Comparison of ENCODE assay signal across 19 cellular contexts in the genomic region with DNA sequence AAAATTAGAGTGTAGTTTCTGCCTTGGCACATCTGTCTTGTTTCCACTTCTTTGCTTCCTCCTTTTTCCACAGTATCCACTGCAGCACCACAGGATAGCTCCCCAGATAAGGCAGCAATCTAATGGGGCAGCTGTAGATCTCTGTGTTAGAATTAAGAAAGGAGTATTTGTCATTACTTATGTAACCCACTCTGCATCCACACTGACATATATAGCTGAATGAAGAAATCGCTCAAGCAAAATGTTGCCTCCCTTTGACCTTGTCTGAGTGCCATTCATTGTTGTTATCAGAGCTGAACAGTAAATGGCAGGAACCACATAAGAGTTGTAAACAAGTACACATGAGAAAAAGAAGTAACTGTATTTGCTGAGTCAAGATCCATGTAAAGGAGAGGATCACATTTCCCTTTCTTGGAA. TPM values are rescaled to one million over a fixed set of nuclear protein-coding genes. Genes with fewer than 3 reads are reported as not detected.
DNase-seq lines count a peak whose midpoint lies in the region; ATAC-seq and TF ChIP-seq lines count a peak whose summit lies in the region.
"Had no signal": no experiment of that assay in that cellular context is flagged by ENCODE, and none has a peak within 500 bp of the region (broad histone marks: within the 10 kb centered on the region; RNA-seq: fewer than 3 reads in every experiment).

No MANE protein-coding gene starts in this region.

- peaks cover 6% of the 10 kb centered on the region for H3K36me3 Mint-ChIP-seq in T-helper 17 cell (ENCODE audit: low read depth)

- H3K36me3 ChIP-seq in right atrium auricular region, result no peaks in the 10 kb centered on the region
- no peaks in the 10 kb centered on the region for H3K36me3 ChIP-seq in uterus
- H3K36me3 ChIP-seq: suprapubic skin had no signal

- peaks cover 0 to 8% of the 10 kb centered on the region in 2 donors for H3K4me1 ChIP-seq in right atrium auricular region
- H3K4me1 ChIP-seq in uterus, result no peaks in the 10 kb centered on the region
- H3K4me1 ChIP-seq: suprapubic skin had no signal

- ATAC-seq in Right ventricle myocardium superior (ENCODE audit: poor library complexity), result peak; percentile 34
- no peak for ATAC-seq in T-helper 17 cell
- no peak for ATAC-seq in GM21515 (IDR thresholded peaks at IDR 0.05; ENCODE audit: unreplicated experiment)
- ATAC-seq in GM21825 (IDR thresholded peaks at IDR 0.05; ENCODE audit: unreplicated experiment), result no peak
- ATAC-seq: activated naive CD4-positive, alpha-beta T cell treated with anti-CD3 and anti-CD28 coated beads, Interleukin-2, amount 50 U/mL, for 72 hours; CD8-positive, alpha-beta T cell had no signal

- intact Hi-C loops in Right ventricle myocardium superior (cut with DNase I) (no loop called here), uterus (cut with DNase I; ENCODE audit: low total_unique reads) (no loop called here)

- no peak for TF ChIP-seq POLR2A in uterus (IDR thresholded peaks at IDR 0.05)

- TF ChIP-seq CTCF in right atrium auricular region (IDR thresholded peaks at IDR 0.05) (no peak), uterus (IDR thresholded peaks at IDR 0.05) (no peak)

- DNase-seq in Right ventricle myocardium superior (no peak), right atrium auricular region (ENCODE audit: low spot score) (no peak), UCSD-AML1 (lab: John Stamatoyannopoulos, UW; ENCODE audit: unreplicated experiment) (peak; percentile 7), foreskin melanocyte (peak; percentile 15), T-helper 17 cell (no peak), uterus (no peak)
- DNase-seq: activated CD4-positive, alpha-beta T cell treated with anti-CD3 and anti-CD28 coated beads for 48 hours; caudate nucleus; CD8-positive, alpha-beta T cell; Karpas-422; NCI-H146; NCI-H774 had no signal

- H3K27ac ChIP-seq in right atrium auricular region, result no peak overlapping the region
- H3K27ac ChIP-seq in uterus, result no peak overlapping the region
- H3K27ac ChIP-seq: epithelial cell of prostate, suprapubic skin had no signal

- H3K27me3 ChIP-seq in right atrium auricular region (no peaks in the 10 kb centered on the region), uterus (no peaks in the 10 kb centered on the region)
- H3K27me3 ChIP-seq: suprapubic skin had no signal

- H3K4me3 Mint-ChIP-seq in T-helper 17 cell, result no peak overlapping the region
- H3K4me3 Mint-ChIP-seq: CD8-positive, alpha-beta T cell; T-helper 1 cell treated with Interleukin-12 subunit alpha and Interleukin-12 subunit beta and Interleukin-4 antibody, amounts not matched to agents 30 μg/mL and 1 μg/mL, for 36 hours had no signal

- H3K27me3 Mint-ChIP-seq in T-helper 17 cell, result no peaks in the 10 kb centered on the region
- H3K27me3 Mint-ChIP-seq: progenitor cell of endocrine pancreas had no signal

- no peak overlapping the region for H3K4me3 ChIP-seq in right atrium auricular region
- H3K4me3 ChIP-seq in uterus, result no peak overlapping the region
- H3K4me3 ChIP-seq: suprapubic skin had no signal

- H3K4me1 Mint-ChIP-seq in T-helper 17 cell, result peaks cover 13% of the 10 kb centered on the region

- no peak overlapping the region for H3K27ac Mint-ChIP-seq in T-helper 17 cell
- H3K27ac Mint-ChIP-seq: CD8-positive, alpha-beta T cell; progenitor cell of endocrine pancreas; T-helper 1 cell treated with Interleukin-12 subunit alpha and Interleukin-12 subunit beta and Interleukin-4 antibody, amounts not matched to agents 30 μg/mL and 1 μg/mL, for 36 hours had no signal

- H3K9me3 ChIP-seq in right atrium auricular region (no peaks in the 10 kb centered on the region), T-helper 17 cell (ENCODE audit: control insufficient read depth, low read length, poor library complexity, severe bottlenecking) (no peaks in the 10 kb centered on the region), uterus (no peaks in the 10 kb centered on the region)
- H3K9me3 ChIP-seq: suprapubic skin had no signal

RNA-seq across cellular contexts. Expression of gene DPH5, which starts 45.9 kb away (rescaled TPM):
- total RNA-seq in Right ventricle myocardium superior, result 37.2 TPM
- total RNA-seq in right atrium auricular region, result 10 to 100 TPM; 13.4 to 26.0 TPM
- total RNA-seq in T-helper 17 cell, result 10 to 100 TPM; 28.8 to 29.5 TPM
- 10 to 100 TPM in 3 of 4 donors, 1 to 10 TPM in 1; 5.6 to 46.8 (median 21.6) TPM for total RNA-seq in uterus

Comparison
In these comparisons a context has a peak if more than half of its experiments do, and no peak if none do; other contexts are left out.
1. DNase-seq: peak in UCSD-AML1 (single experiment) and foreskin melanocyte (single experiment); none in Right ventricle myocardium superior (single experiment), right atrium auricular region (single experiment), T-helper 17 cell (0 of 3) and uterus (0 of 2).